17 cellular contexts compared by ENCODE assay signal in genomic region chr10:11886851-11887250, GRCh38.
A peak's percentile ranks its signal among the peaks of the same experiment; 100 is the strongest.
DNase-seq lines count a peak whose midpoint lies in the region; ATAC-seq, FAIRE-seq and TF ChIP-seq lines count a peak whose summit lies in the region.
"Had no signal": no experiment of that assay in that cellular context is flagged by ENCODE, and none has a peak within 500 bp of the region (broad histone marks: within the 10 kb centered on the region; RNA-seq: fewer than 3 reads in every experiment).

No MANE protein-coding gene starts in this region.

- H4K91ac ChIP-seq in mesenchymal stem cell (ENCODE audit: low read length), result no peak overlapping the region

- in situ Hi-C loops in mammary epithelial cell (cut with MboI; ENCODE audit: low sequenced_read_pairs in 2 of 2), result no loop called here

- ATAC-seq in HG03039 (IDR thresholded peaks at IDR 0.05; ENCODE audit: unreplicated experiment), result peak; percentile 50
- ATAC-seq: left colon; naive thymus-derived CD4-positive, alpha-beta T cell had no signal

- no peaks in the 10 kb centered on the region for H3K79me1 ChIP-seq in mesenchymal stem cell (replicated peaks; ENCODE audit: low read length, poor library complexity, severe bottlenecking)

- CTCF ChIA-PET in mammary epithelial cell (lab: Charles Lee; ENCODE audit: low non-redundant PET), result no interaction called here

- intact Hi-C loops in mammary epithelial cell (cut with micrococcal nuclease), result loop anchor here (2.0 kb wide), 1 partner anchor 24 kb away; no protein-coding TSS in a partner anchor
- intact Hi-C loops in vagina (cut with DNase I), result no loop called here

- H3K27me3 ChIP-seq in mammary epithelial cell (ENCODE audit: insufficient read depth, low read length), result no peaks in the 10 kb centered on the region
- no peaks in the 10 kb centered on the region for H3K27me3 ChIP-seq in thymus (ENCODE audit: control insufficient read depth, insufficient read depth)
- no peaks in the 10 kb centered on the region for H3K27me3 ChIP-seq in mesenchymal stem cell (ENCODE audit: control insufficient read depth in 1 of 2, insufficient read depth in 1 of 2, low read length in 2 of 2)
- no peaks in the 10 kb centered on the region for H3K27me3 ChIP-seq in vagina
- H3K27me3 ChIP-seq: right lobe of liver had no signal

- H3K9me3 ChIP-seq in mammary epithelial cell (replicated peaks; ENCODE audit: insufficient read depth, low read length), result no peaks in the 10 kb centered on the region
- H3K9me3 ChIP-seq in thymus (ENCODE audit: control insufficient read depth), result no peaks in the 10 kb centered on the region
- no peaks in the 10 kb centered on the region for H3K9me3 ChIP-seq in mesenchymal stem cell (ENCODE audit: control insufficient read depth, low read length)
- no peaks in the 10 kb centered on the region for H3K9me3 ChIP-seq in vagina
- H3K9me3 ChIP-seq: right lobe of liver had no signal

- no peak for TF ChIP-seq POLR2A in vagina (IDR thresholded peaks at IDR 0.05)

- no peak overlapping the region for H3K9ac ChIP-seq in mammary epithelial cell (ENCODE audit: insufficient read depth, low read length)
- H3K9ac ChIP-seq in mesenchymal stem cell (ENCODE audit: low read length), result no peak overlapping the region

- no peak overlapping the region for H3K14ac ChIP-seq in mesenchymal stem cell (ENCODE audit: low read length in 2 of 2)

- no peak overlapping the region for H2BK15ac ChIP-seq in mesenchymal stem cell (ENCODE audit: low read depth, poor library complexity, severe bottlenecking)

- H3K4me1 ChIP-seq in mammary epithelial cell (ENCODE audit: insufficient read depth, low read length) (peaks cover 44% of the 10 kb centered on the region), thymus (ENCODE audit: control insufficient read depth, insufficient read depth, low read length) (no peaks in the 10 kb centered on the region), mesenchymal stem cell (ENCODE audit: control insufficient read depth, insufficient read depth, low read depth, low read length) (peaks cover 18% of the 10 kb centered on the region), vagina (no peaks in the 10 kb centered on the region)
- H3K4me1 ChIP-seq: right lobe of liver had no signal

- H3K4me2 ChIP-seq in mammary epithelial cell (ENCODE audit: insufficient read depth, low read depth, low read length), result no peak overlapping the region
- no peak overlapping the region for H3K4me2 ChIP-seq in mesenchymal stem cell (ENCODE audit: low read length, poor library complexity, severe bottlenecking)

- H3K27ac ChIP-seq in mammary epithelial cell (ENCODE audit: insufficient read depth, low read depth, low read length) (peak overlapping the region; percentile 56), thymus (ENCODE audit: low read depth) (peak overlapping the region; percentile 68), mesenchymal stem cell (ENCODE audit: low read length, poor library complexity, severe bottlenecking) (no peak overlapping the region), vagina (no peak overlapping the region)
- H3K27ac ChIP-seq: right lobe of liver had no signal

- TF ChIP-seq CTCF in mammary epithelial cell (conservative IDR thresholded peaks at IDR 0.05 in 1 of 2, IDR thresholded peaks at IDR 0.05 in 1 of 2; ENCODE audit: extremely low read depth in 1 of 2, insufficient read depth in 1 of 2, low read depth in 1 of 2, low read length in 2 of 2), result no peak
- no peak for TF ChIP-seq CTCF in vagina (IDR thresholded peaks at IDR 0.05)

- no peak overlapping the region for H2BK120ac ChIP-seq in mesenchymal stem cell (ENCODE audit: low read depth, low read length)

- H2AFZ ChIP-seq in mammary epithelial cell (ENCODE audit: low read depth, low read length) (peak overlapping the region; percentile 30), mesenchymal stem cell (ENCODE audit: low read depth, low read length) (no peak overlapping the region)

- no peaks in the 10 kb centered on the region for H4K20me1 ChIP-seq in mammary epithelial cell (ENCODE audit: insufficient read depth, low read length)

- H2BK12ac ChIP-seq in mesenchymal stem cell (ENCODE audit: low read length in 2 of 2), result no peak overlapping the region

- DNase-seq in GM18507 (ENCODE audit: extremely low spot score, insufficient read length, low read depth) (no peak), mammary epithelial cell (peak; percentile 76), NCI-H748 treated with DMSO at 0.1 percent for 48 hours (lab: John Stamatoyannopoulos, UW) (no peak), mesenchymal stem cell (no peak), vagina (ENCODE audit: extremely low spot score in 2 of 2) (no peak)
- no peak for DNase-seq in activated CD8-positive, alpha-beta memory T cell treated with anti-CD3 and anti-CD28 coated beads for 24 hours
- DNase-seq: activated CD4-positive, alpha-beta T cell treated with anti-CD3 and anti-CD28 coated beads for 48 hours; CD8-positive, alpha-beta memory T cell; glutamatergic neuron; IMR-90; left colon; naive thymus-derived CD4-positive, alpha-beta T cell; NCI-H1694; NCI-H774 had no signal

- no peaks in the 10 kb centered on the region for H3K36me3 ChIP-seq in mammary epithelial cell (ENCODE audit: insufficient read depth, low read length)
- no peaks in the 10 kb centered on the region for H3K36me3 ChIP-seq in thymus (ENCODE audit: control insufficient read depth, insufficient read depth)
- H3K36me3 ChIP-seq in mesenchymal stem cell (ENCODE audit: control insufficient read depth in 1 of 2, insufficient read depth in 2 of 2, low read depth in 1 of 2, low read length in 2 of 2), result no peaks in the 10 kb centered on the region
- no peaks in the 10 kb centered on the region for H3K36me3 ChIP-seq in vagina
- H3K36me3 ChIP-seq: right lobe of liver had no signal

- no peak overlapping the region for H3K23ac ChIP-seq in mesenchymal stem cell (ENCODE audit: low read length in 2 of 2)

- no TSS peak for BruUV-seq in mammary epithelial cell (replicated peaks; lab: Mats Ljungman, UMichigan)

- no peak overlapping the region for H2AK5ac ChIP-seq in mesenchymal stem cell (ENCODE audit: low read length, severe bottlenecking)

- H4K8ac ChIP-seq in mesenchymal stem cell (ENCODE audit: low read length), result no peak overlapping the region

- H2BK5ac ChIP-seq in mesenchymal stem cell (ENCODE audit: low read depth, low read length, poor library complexity, severe bottlenecking), result no peak overlapping the region

- dilution Hi-C loops in mammary epithelial cell (cut with HindIII; ENCODE audit: low sequenced_read_pairs), result no loop called here

- no peak overlapping the region for H3K4ac ChIP-seq in mesenchymal stem cell (ENCODE audit: low read depth in 1 of 2, low read length in 2 of 2)

- H3K4me3 ChIP-seq in mammary epithelial cell (replicated peaks in 1 of 3; ENCODE audit: insufficient read depth in 1 of 3, low read depth in 2 of 3, low read length in 3 of 3) (no peak overlapping the region), thymus (ENCODE audit: low read length) (no peak overlapping the region), mesenchymal stem cell (ENCODE audit: insufficient read depth in 1 of 2, low read depth in 1 of 2, low read length in 2 of 2) (no peak overlapping the region), vagina (no peak overlapping the region)
- H3K4me3 ChIP-seq: right lobe of liver had no signal

- H3K79me2 ChIP-seq in mammary epithelial cell (ENCODE audit: insufficient read depth, low read length), result no peaks in the 10 kb centered on the region

- FAIRE-seq in GM18507 (lab: Jason Lieb, UNC), result peak; percentile 83

- H3K18ac ChIP-seq in mesenchymal stem cell (ENCODE audit: low read depth in 1 of 2, low read length in 2 of 2), result no peak overlapping the region

- WGBS in mammary epithelial cell (ENCODE audit: low coverage, missing lambda C conversion rate), result 57% methylated on average over 7 of the region's 12 CpGs
- WGBS in thymus, result 93% methylated on average over 12 of the region's 12 CpGs
- WGBS in mesenchymal stem cell, result 90% methylated on average over 12 of the region's 12 CpGs

Comparison
In these comparisons a context has a peak if more than half of its experiments do, and no peak if none do; other contexts are left out.
1. H3K27ac ChIP-seq: peak in mammary epithelial cell (single experiment) and thymus (single experiment); none in mesenchymal stem cell (single experiment) and vagina (single experiment).